In the genomic region with DNA sequence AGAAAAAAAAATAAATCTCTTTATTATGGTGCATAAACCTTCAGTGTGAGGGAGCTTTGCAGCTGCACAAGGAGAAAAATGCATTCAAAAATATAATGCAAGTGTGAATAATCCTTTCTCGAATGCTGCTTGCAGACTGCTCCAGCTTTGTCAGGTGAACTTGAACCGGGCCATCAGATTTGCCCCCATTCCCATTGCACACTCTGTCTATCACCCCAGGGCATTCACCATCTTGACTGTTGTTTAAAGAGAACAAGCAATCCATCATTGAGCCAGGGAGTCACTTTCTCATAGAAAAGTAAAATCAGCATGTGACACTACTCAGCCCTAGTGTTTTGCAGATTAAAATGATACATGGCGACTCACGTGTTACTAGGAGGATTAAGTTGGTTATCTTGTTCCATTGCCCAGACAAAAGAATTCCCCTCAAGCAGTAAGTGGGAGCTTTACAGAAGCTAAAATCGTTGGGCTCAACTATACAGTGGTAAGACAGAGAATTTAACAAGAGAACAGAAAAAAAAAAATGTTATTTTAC, we compare ENCODE assay signal across 1 cellular context.
TF ChIP-seq lines count a peak whose summit lies in the region.

No MANE protein-coding gene starts in this region.

TF ChIP-seq in IMR-90, 13 proteins besides CTCF, POLR2A, EP300 and RAD21:
- TF ChIP-seq RFX5 (IDR thresholded peaks at IDR 0.05; ENCODE audit: low read depth, low read length) (peak; percentile 74; the same call in 1 of the 2 replicates), MAFK (IDR thresholded peaks at IDR 0.05; ENCODE audit: low read depth, low read length) (no peak)
